In genomic region chr14:99644723-99645544, GRCh38 we compare ENCODE assay signal across 7 cellular contexts. TPM values are rescaled to one million over a fixed set of nuclear protein-coding genes. Genes with fewer than 3 reads are reported as not detected.
DNase-seq lines count a peak whose midpoint lies in the region; ATAC-seq and TF ChIP-seq lines count a peak whose summit lies in the region.

HHIPL1 (plus strand) TSS chr14:99645129; CDS start chr14:99645208, 79 bp downstream.

- H3K9ac ChIP-seq in HUES48 (ENCODE audit: low read depth, low read length), result peak within 1 kb of the TSS; percentile 61

- intact Hi-C loops in left colon (cut with DNase I, micrococcal nuclease) (no loop called here), stomach (cut with DNase I; ENCODE audit: low total_unique reads) (no loop called here)

- H3K9me3 ChIP-seq in HUES48 (ENCODE audit: control insufficient read depth, insufficient read depth, low read length), result no peaks in the 10 kb centered on the region
- no peaks in the 10 kb centered on the region for H3K9me3 ChIP-seq in stomach

- H3K4me1 ChIP-seq in HUES48 (ENCODE audit: control insufficient read depth, insufficient read depth, low read length) (peaks cover 6% of the 10 kb centered on the region), stomach (peaks cover 12 to 19% (median 17%) of the 10 kb centered on the region in 4 donors)

- TF ChIP-seq EP300 in stomach (IDR thresholded peaks at IDR 0.05), result no peak

- peaks cover 31% of the 10 kb centered on the region for H3K27me3 ChIP-seq in HUES48 (ENCODE audit: control insufficient read depth, insufficient read depth, low read length)
- peaks cover 0 to 29% (median 12%) of the 10 kb centered on the region in 3 donors for H3K27me3 ChIP-seq in stomach

- TF ChIP-seq CTCF in choroid plexus epithelial cell (conservative IDR thresholded peaks at IDR 0.05; ENCODE audit: low read depth, low read length) (no peak), stomach (IDR thresholded peaks at IDR 0.05) (no peak)

- DNase-seq in choroid plexus epithelial cell (ENCODE audit: low read depth), result peak; percentile 46
- DNase-seq in left colon, result no peak
- no peak for DNase-seq in stomach
- no peak for DNase-seq in HCEC 1CT
- no peak for DNase-seq in SHP77 treated with DMSO at 0.1 percent for 48 hours (lab: John Stamatoyannopoulos, UW)
- DNase-seq in RKO (ENCODE audit: low spot score), result no peak

- peak within 1 kb of the TSS; percentile 69 for H3K4me3 ChIP-seq in HUES48 (ENCODE audit: low read depth, low read length)
- H3K4me3 ChIP-seq in choroid plexus epithelial cell (ENCODE audit: low read depth, low read length), result peak within 1 kb of the TSS; percentile 51
- peak within 1 kb of the TSS; percentile 46 to 63 (median 52) for H3K4me3 ChIP-seq in stomach

- 8 to 19% (median 10%) methylated on average over 44 to 91 of the region's 91 CpGs for WGBS in stomach, 5 donors

- ATAC-seq in left colon, result peak; percentile 37

- H3K27ac ChIP-seq in HUES48 (ENCODE audit: low read depth, low read length) (no peak within 1 kb of the TSS), stomach (peak within 1 kb of the TSS in 2 of 5 donors; percentile 27 to 56)

- TF ChIP-seq POLR2A in stomach (IDR thresholded peaks at IDR 0.05), result no peak

- H3K36me3 ChIP-seq in HUES48 (ENCODE audit: control insufficient read depth, insufficient read depth, low read length), result no peaks in the 10 kb centered on the region
- H3K36me3 ChIP-seq in stomach, result no peaks in the 10 kb centered on the region

RNA-seq across cellular contexts. Expression of gene HHIPL1, which starts in this region (rescaled TPM):
- total RNA-seq in left colon (1 to 10 TPM in 1 of 2 donors, under 1 TPM in 1; 0.31 to 1.0 TPM), stomach (1 to 10 TPM in 3 of 5 donors, under 1 TPM in 1, not detected in 1; 0.45 to 2.0 (median 1.2) TPM)
- under 1 TPM; 0.15 to 0.68 (median 0.20) TPM for polyA plus RNA-seq in stomach
